11 cellular contexts compared by ENCODE assay signal in the genomic region with DNA sequence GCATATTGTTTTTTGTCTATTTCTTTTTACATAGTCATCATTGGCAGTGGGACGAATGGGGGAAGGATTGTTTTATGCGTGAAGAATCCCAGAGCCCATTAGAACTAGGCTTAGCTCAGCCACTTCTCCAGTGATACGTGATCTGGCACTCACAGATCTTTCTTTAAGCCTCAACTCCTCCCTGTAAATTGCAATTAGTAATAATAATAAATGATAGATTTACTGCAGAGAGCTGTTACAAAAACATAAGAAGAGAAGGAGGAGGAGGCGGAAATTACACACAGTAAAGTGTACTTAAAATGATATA.
A peak's percentile ranks its signal among the peaks of the same experiment; 100 is the strongest.
DNase-seq lines count a peak whose midpoint lies in the region; ATAC-seq and TF ChIP-seq lines count a peak whose summit lies in the region.
"Had no signal": no experiment of that assay in that cellular context is flagged by ENCODE, and none has a peak within 500 bp of the region (broad histone marks: within the 10 kb centered on the region; RNA-seq: fewer than 3 reads in every experiment).

No MANE protein-coding gene starts in this region.

- H3F3A ChIP-seq in Loucy (ENCODE audit: low read depth) (no peaks in the 10 kb centered on the region), smooth muscle cell (ENCODE audit: low read depth) (no peaks in the 10 kb centered on the region)

- H3K79me2 ChIP-seq in Loucy (ENCODE audit: insufficient read depth, low read length) (no peaks in the 10 kb centered on the region), smooth muscle cell (ENCODE audit: low read depth) (no peaks in the 10 kb centered on the region)

- ATAC-seq in GM19023 (IDR thresholded peaks at IDR 0.05; ENCODE audit: unreplicated experiment) (peak; percentile 28), HG02642 (IDR thresholded peaks at IDR 0.05; ENCODE audit: poor library complexity, unreplicated experiment) (peak; percentile 13)
- ATAC-seq: CD8-positive, alpha-beta T cell; left ventricle myocardium superior had no signal

- no peaks in the 10 kb centered on the region for H3K9me2 ChIP-seq in Loucy (replicated peaks; ENCODE audit: low read depth, low read length)

- H3K36me3 ChIP-seq in Loucy (ENCODE audit: insufficient read depth, low read length), result no peaks in the 10 kb centered on the region
- no peaks in the 10 kb centered on the region for H3K36me3 ChIP-seq in smooth muscle cell (ENCODE audit: low read depth)

- H3K4me1 ChIP-seq in Loucy (ENCODE audit: insufficient read depth, low read length, poor library complexity, severe bottlenecking) (no peaks in the 10 kb centered on the region), smooth muscle cell (ENCODE audit: low read depth) (peaks cover 4% of the 10 kb centered on the region)

- H3K4me2 ChIP-seq in Loucy (ENCODE audit: low read depth, low read length, poor library complexity, severe bottlenecking) (no peak overlapping the region), smooth muscle cell (no peak overlapping the region)

- no peak overlapping the region for H3K27ac ChIP-seq in smooth muscle cell (ENCODE audit: low read depth)

- no peaks in the 10 kb centered on the region for H3K27me3 ChIP-seq in Loucy (ENCODE audit: insufficient read depth, low read length, poor library complexity, severe bottlenecking)
- H3K27me3 ChIP-seq in smooth muscle cell (ENCODE audit: low read depth), result peaks cover 20% of the 10 kb centered on the region

- H2AFZ ChIP-seq in Loucy (ENCODE audit: low read length), result 0 out of 2 replicates have a peak overlapping the region, but pooled peaks have one; percentile 39
- H2AFZ ChIP-seq in smooth muscle cell (ENCODE audit: low read depth), result peak overlapping the region; percentile 8

- H3K4me3 ChIP-seq in Loucy (ENCODE audit: low read length, poor library complexity, severe bottlenecking) (no peak overlapping the region), smooth muscle cell (no peak overlapping the region)

- TF ChIP-seq CTCF in Loucy (conservative IDR thresholded peaks at IDR 0.05; ENCODE audit: low read length), result no peak
- TF ChIP-seq CTCF in smooth muscle cell (IDR thresholded peaks at IDR 0.05; ENCODE audit: borderline replicate concordance, insufficient read depth, poor library complexity, severe bottlenecking), result no peak

- H4K20me1 ChIP-seq in Loucy (ENCODE audit: insufficient read depth, low read length, poor library complexity, severe bottlenecking), result no peaks in the 10 kb centered on the region
- H4K20me1 ChIP-seq in smooth muscle cell (ENCODE audit: low read depth), result no peaks in the 10 kb centered on the region

- WGBS in smooth muscle cell (ENCODE audit: low lambda C conversion rate), result 46% methylated on average over 4 of the region's 4 CpGs

- DNase-seq in smooth muscle cell (lab: John Stamatoyannopoulos, UW; ENCODE audit: unreplicated experiment) (no peak), NCI-H1105 treated with DMSO at 0.1 percent for 48 hours (lab: John Stamatoyannopoulos, UW) (no peak), hepatic stellate cell (ENCODE audit: low spot score) (no peak)
- no peak for DNase-seq in stimulated activated CD4-positive, alpha-beta T cell treated with anti-CD3 and anti-CD28 coated beads, Interleukin-12 subunit alpha, Interleukin-12 subunit beta, amount 100 ng/mL, for 4 hours
- DNase-seq: activated CD4-positive, alpha-beta T cell treated with anti-CD3 and anti-CD28 coated beads for 4 hours; CD8-positive, alpha-beta T cell; effector CD4-positive, alpha-beta T cell; left ventricle myocardium superior had no signal

- H3K9me3 ChIP-seq in Loucy (ENCODE audit: insufficient read depth, low read depth, low read length) (no peaks in the 10 kb centered on the region), smooth muscle cell (replicated peaks; ENCODE audit: low read depth) (no peaks in the 10 kb centered on the region)

- no peak overlapping the region for H3K9ac ChIP-seq in Loucy (ENCODE audit: low read depth, low read length, poor library complexity, severe bottlenecking)
- no peak overlapping the region for H3K9ac ChIP-seq in smooth muscle cell (ENCODE audit: low read depth)
